ENCODE assay signal across 11 cellular contexts in genomic region chr4:56668267-56668666, GRCh38. TPM values are rescaled to one million over a fixed set of nuclear protein-coding genes. Genes with fewer than 3 reads are reported as not detected.
A peak's percentile ranks its signal among the peaks of the same experiment; 100 is the strongest.
DNase-seq lines count a peak whose midpoint lies in the region; FAIRE-seq and TF ChIP-seq lines count a peak whose summit lies in the region.
"Had no signal": no experiment of that assay in that cellular context is flagged by ENCODE, and none has a peak within 500 bp of the region (broad histone marks: within the 10 kb centered on the region; RNA-seq: fewer than 3 reads in every experiment).

No MANE protein-coding gene starts in this region.

- H3K9me3 ChIP-seq in small intestine (ENCODE audit: control insufficient read depth, low read depth) = no peaks in the 10 kb centered on the region
- H3K9me3 ChIP-seq in MG63 = no peaks in the 10 kb centered on the region

- H3K9me3 Mint-ChIP-seq in activated CD4-positive, alpha-beta memory T cell treated with anti-CD3 and anti-CD28 coated beads for 36 hours = peaks cover 9% of the 10 kb centered on the region
- H3K9me3 Mint-ChIP-seq in activated CD4-positive, alpha-beta memory T cell treated with anti-CD3 and anti-CD28 coated beads, Interleukin-2, amount 10 ng/mL, durations not matched to agents 7 days and 5 days = no peaks in the 10 kb centered on the region
- H3K9me3 Mint-ChIP-seq: CD4-positive, alpha-beta T cell had no signal

- H3K4me3 ChIP-seq in cardiac fibroblast (replicated peaks in 1 of 2; ENCODE audit: low read depth in 2 of 2, low read length in 2 of 2) (no peak overlapping the region), small intestine (ENCODE audit: low read depth in 1 of 2, low read length in 2 of 2) (no peak overlapping the region), coronary artery (no peak overlapping the region), MG63 (no peak overlapping the region)

- DNase-seq in activated CD4-positive, alpha-beta memory T cell treated with anti-CD3 and anti-CD28 coated beads for 36 hours = peak; percentile 35
- no peak for DNase-seq in activated CD4-positive, alpha-beta memory T cell treated with anti-CD3 and anti-CD28 coated beads, Interleukin-2, amount 10 ng/mL, durations not matched to agents 7 days and 5 days
- DNase-seq in Kasumi-1 (lab: John Stamatoyannopoulos, UW) = peak; percentile 38 to 53
- peak in 1 of 2 donors; percentile 43 for DNase-seq in cardiac fibroblast (ENCODE audit: low read depth in 2 of 2)
- DNase-seq in small intestine = peak; percentile 49
- no peak for DNase-seq in coronary artery (ENCODE audit: low spot score)
- DNase-seq in GM03348 (ENCODE audit: low spot score) = no peak
- no peak for DNase-seq in MG63
- DNase-seq: activated naive CD8-positive, alpha-beta T cell treated with anti-CD3 and anti-CD28 coated beads for 36 hours; CD4-positive, alpha-beta T cell; NCI-H2107 had no signal

- no peak overlapping the region for H3K4me3 Mint-ChIP-seq in activated CD4-positive, alpha-beta memory T cell treated with anti-CD3 and anti-CD28 coated beads for 36 hours
- H3K4me3 Mint-ChIP-seq in activated CD4-positive, alpha-beta memory T cell treated with anti-CD3 and anti-CD28 coated beads, Interleukin-2, amount 10 ng/mL, durations not matched to agents 7 days and 5 days = no peak overlapping the region
- H3K4me3 Mint-ChIP-seq: activated naive CD8-positive, alpha-beta T cell treated with anti-CD3 and anti-CD28 coated beads for 36 hours; CD4-positive, alpha-beta T cell had no signal

- H3K27ac ChIP-seq in small intestine (ENCODE audit: low read depth in 1 of 2, low read length in 1 of 2) = no peak overlapping the region
- H3K27ac ChIP-seq in coronary artery = no peak overlapping the region

- H3K27ac Mint-ChIP-seq in activated CD4-positive, alpha-beta memory T cell treated with anti-CD3 and anti-CD28 coated beads for 36 hours = no peak overlapping the region
- H3K27ac Mint-ChIP-seq in activated CD4-positive, alpha-beta memory T cell treated with anti-CD3 and anti-CD28 coated beads, Interleukin-2, amount 10 ng/mL, durations not matched to agents 7 days and 5 days = no peak overlapping the region
- H3K27ac Mint-ChIP-seq: activated naive CD8-positive, alpha-beta T cell treated with anti-CD3 and anti-CD28 coated beads for 36 hours; CD4-positive, alpha-beta T cell had no signal

- peaks cover 5% of the 10 kb centered on the region for H3K36me3 Mint-ChIP-seq in activated CD4-positive, alpha-beta memory T cell treated with anti-CD3 and anti-CD28 coated beads for 36 hours
- H3K36me3 Mint-ChIP-seq in activated CD4-positive, alpha-beta memory T cell treated with anti-CD3 and anti-CD28 coated beads, Interleukin-2, amount 10 ng/mL, durations not matched to agents 7 days and 5 days (ENCODE audit: low read depth) = no peaks in the 10 kb centered on the region
- H3K36me3 Mint-ChIP-seq: activated naive CD8-positive, alpha-beta T cell treated with anti-CD3 and anti-CD28 coated beads for 36 hours had no signal

- peaks cover 29% of the 10 kb centered on the region for H3K27me3 Mint-ChIP-seq in activated CD4-positive, alpha-beta memory T cell treated with anti-CD3 and anti-CD28 coated beads for 36 hours
- peaks cover 26% of the 10 kb centered on the region for H3K27me3 Mint-ChIP-seq in activated CD4-positive, alpha-beta memory T cell treated with anti-CD3 and anti-CD28 coated beads, Interleukin-2, amount 10 ng/mL, durations not matched to agents 7 days and 5 days

- H3K27me3 ChIP-seq in small intestine (ENCODE audit: control insufficient read depth in 2 of 2, insufficient read depth in 2 of 2, low read length in 2 of 2) = no peaks in the 10 kb centered on the region
- no peaks in the 10 kb centered on the region for H3K27me3 ChIP-seq in MG63

- CTCF ChIA-PET in activated CD4-positive, alpha-beta memory T cell treated with anti-CD3 and anti-CD28 coated beads for 36 hours (lab: Charles Lee) = interaction anchor here (1.1 to 1.9 kb wide), 2 partner anchors 95 to 132 kb away, joined by 3 to 14 read pairs; no protein-coding TSS in a partner anchor
- CTCF ChIA-PET in activated CD4-positive, alpha-beta memory T cell treated with anti-CD3 and anti-CD28 coated beads, Interleukin-2, amount 10 ng/mL, durations not matched to agents 7 days and 5 days (lab: Charles Lee) = interaction anchor here (1.4 to 1.8 kb wide), 2 partner anchors 131 to 168 kb away, joined by 6 to 9 read pairs; no protein-coding TSS in a partner anchor

- no peak for FAIRE-seq in small intestine (lab: Jason Lieb, UNC)

- H3K36me3 ChIP-seq in small intestine (ENCODE audit: control insufficient read depth in 2 of 2, insufficient read depth in 2 of 2, low read length in 2 of 2) = no peaks in the 10 kb centered on the region
- H3K36me3 ChIP-seq in MG63 = no peaks in the 10 kb centered on the region

- WGBS in small intestine, 3 donors = 92 to 98% (median 95%) methylated on average over 4 of the region's 4 CpGs

- H3K4me1 Mint-ChIP-seq in activated CD4-positive, alpha-beta memory T cell treated with anti-CD3 and anti-CD28 coated beads for 36 hours (ENCODE audit: low read depth) = peaks cover 3% of the 10 kb centered on the region
- no peaks in the 10 kb centered on the region for H3K4me1 Mint-ChIP-seq in activated CD4-positive, alpha-beta memory T cell treated with anti-CD3 and anti-CD28 coated beads, Interleukin-2, amount 10 ng/mL, durations not matched to agents 7 days and 5 days

- TF ChIP-seq CTCF in cardiac fibroblast (IDR thresholded peaks at IDR 0.05; ENCODE audit: low read depth, low read length) (peak; percentile 54), coronary artery (IDR thresholded peaks at IDR 0.05) (no peak)

- intact Hi-C loops in activated CD4-positive, alpha-beta memory T cell treated with anti-CD3 and anti-CD28 coated beads for 36 hours (cut with micrococcal nuclease) = loop anchor here (1.0 kb wide), 2 partner anchors 132 to 168 kb away; no protein-coding TSS in a partner anchor

- no peaks in the 10 kb centered on the region for H3K4me1 ChIP-seq in small intestine (ENCODE audit: control insufficient read depth in 2 of 2, insufficient read depth in 1 of 2, low read depth in 1 of 2, low read length in 1 of 2)

- POLR2A ChIA-PET in activated CD4-positive, alpha-beta memory T cell treated with anti-CD3 and anti-CD28 coated beads for 36 hours (lab: Charles Lee) = no interaction called here
- POLR2A ChIA-PET in activated CD4-positive, alpha-beta memory T cell treated with anti-CD3 and anti-CD28 coated beads, Interleukin-2, amount 10 ng/mL, durations not matched to agents 7 days and 5 days (lab: Charles Lee) = no interaction called here

RNA-seq across cellular contexts. Expression of gene HOPX, which starts 12.8 kb away (rescaled TPM):
- 100 to 1,000 TPM; 124 to 126 TPM for total RNA-seq in activated CD4-positive, alpha-beta memory T cell treated with anti-CD3 and anti-CD28 coated beads for 36 hours
- total RNA-seq in activated CD4-positive, alpha-beta memory T cell treated with anti-CD3 and anti-CD28 coated beads, Interleukin-2, amount 10 ng/mL, durations not matched to agents 7 days and 5 days = 100 to 1,000 TPM; 206 to 215 TPM
- 100 to 1,000 TPM in 1 of 3 donors, 10 to 100 TPM in 2; 11.9 to 146 (median 83.0) TPM for polyA plus RNA-seq in small intestine
- total RNA-seq in MG63 (2014; rRNA removed; shearing (Covaris generic); ENCODE audit: low replicate concordance) = 0.79 TPM in 1 of 2 replicates, not detected in the other

Comparison
In these comparisons a context has a peak if more than half of its experiments do, and no peak if none do; other contexts are left out.
1. DNase-seq: peak in activated CD4-positive, alpha-beta memory T cell treated with anti-CD3 and anti-CD28 coated beads for 36 hours (single experiment), Kasumi-1 (2 of 2) and small intestine (single experiment); none in activated CD4-positive, alpha-beta memory T cell treated with anti-CD3 and anti-CD28 coated beads, Interleukin-2, amount 10 ng/mL, durations not matched to agents 7 days and 5 days (single experiment), coronary artery (single experiment), GM03348 (single experiment) and MG63 (single experiment).
2. RNA of gene HOPX, which starts 12.8 kb away (total RNA-seq): 206 to 215 TPM in activated CD4-positive, alpha-beta memory T cell treated with anti-CD3 and anti-CD28 coated beads, Interleukin-2, amount 10 ng/mL, durations not matched to agents 7 days and 5 days and 124 to 126 TPM in activated CD4-positive, alpha-beta memory T cell treated with anti-CD3 and anti-CD28 coated beads for 36 hours; 0.79 TPM in MG63; every median in the first group is over 10 times any median in the second.